In genomic region chr5:168422431-168422830, GRCh38 we compare ENCODE assay signal across 13 cellular contexts.
A peak's percentile ranks its signal among the peaks of the same experiment; 100 is the strongest.
DNase-seq lines count a peak whose midpoint lies in the region; ATAC-seq, FAIRE-seq and TF ChIP-seq lines count a peak whose summit lies in the region.
"Had no signal": no experiment of that assay in that cellular context is flagged by ENCODE, and none has a peak within 500 bp of the region (broad histone marks: within the 10 kb centered on the region; RNA-seq: fewer than 3 reads in every experiment).

No MANE protein-coding gene starts in this region.

- H3K4me1 ChIP-seq in HCT116 (ENCODE audit: control insufficient read depth in 1 of 2, insufficient read depth in 2 of 2, low read length in 2 of 2): peaks cover 0 to 7% of the 10 kb centered on the region in 2 experiments; a peak in 2 of 4 replicates
- H3K4me1 ChIP-seq in OCI-LY1 (ENCODE audit: insufficient read depth, low read length, severe bottlenecking): no peaks in the 10 kb centered on the region
- H3K4me1 ChIP-seq in pancreas: no peaks in the 10 kb centered on the region

- no peak overlapping the region for H2AFZ ChIP-seq in HCT116 (ENCODE audit: low read depth, low read length, poor library complexity, severe bottlenecking)
- no peak overlapping the region for H2AFZ ChIP-seq in OCI-LY1 (ENCODE audit: low read length)

- H3K9me2 ChIP-seq in HCT116 (ENCODE audit: insufficient read depth) (no peaks in the 10 kb centered on the region), OCI-LY1 (ENCODE audit: low read depth, low read length) (no peaks in the 10 kb centered on the region)

- DNase-seq in HCT116 (ENCODE audit: low read depth, low spot score) (peak; percentile 16), choroid plexus epithelial cell (ENCODE audit: low read depth) (peak; percentile 40), pancreas (no peak), C1 segment of cervical spinal cord (lab: John Stamatoyannopoulos, UW) (no peak), A172 (ENCODE audit: low spot score) (no peak), H4 (ENCODE audit: low spot score) (no peak)
- DNase-seq: activated CD8-positive, alpha-beta T cell treated with anti-CD3 and anti-CD28 coated beads, Interleukin-2, amount 10 ng/mL, durations not matched to agents 7 days and 5 days; dorsolateral prefrontal cortex; mesenchymal stem cell; MV-4-11 had no signal

- peak; percentile 79 for ATAC-seq in HCT116
- ATAC-seq in pancreas: peak in 3 of 4 donors; percentile 67 to 79 (median 72)
- ATAC-seq: activated CD8-positive, alpha-beta T cell treated with anti-CD3 and anti-CD28 coated beads, Interleukin-2, amount 10 ng/mL, durations not matched to agents 7 days and 5 days; activated naive CD4-positive, alpha-beta T cell treated with anti-CD3 and anti-CD28 coated beads, Interleukin-2, amount 50 U/mL, for 72 hours had no signal

- H3K36me3 ChIP-seq in HCT116 (ENCODE audit: control insufficient read depth in 1 of 2, insufficient read depth in 2 of 2, low read length in 2 of 2): peaks cover 8 to 18% of the 10 kb centered on the region in 2 experiments; a peak in 3 of 4 replicates
- H3K36me3 ChIP-seq in OCI-LY1 (ENCODE audit: insufficient read depth, low read length): no peaks in the 10 kb centered on the region
- H3K36me3 ChIP-seq in pancreas: peaks cover 0 to 10% (median 0%) of the 10 kb centered on the region in 3 donors

- TF ChIP-seq RAD21 in HCT116 (IDR thresholded peaks at IDR 0.05; ENCODE audit: low read depth): peak; percentile 82

- WGBS in pancreas, 2 donors: 46 to 53% methylated on average over 4 of the region's 4 CpGs

- intact Hi-C loops in HCT116 (cut with micrococcal nuclease) (loop anchor here (1.0 kb wide), 1 partner anchor 153 kb away; no protein-coding TSS in a partner anchor), pancreas (cut with DNase I) (loop anchor here in 2 of 3 donors (5.0 kb wide), 2 partner anchors 150 to 155 kb away; no protein-coding TSS in a partner anchor)

- BruUV-seq in HCT116 (replicated peaks; lab: Mats Ljungman, UMichigan): no TSS peak

- CTCF ChIA-PET in HCT116 (lab: Charles Lee): interaction anchor here (1.1 to 1.7 kb wide), 2 partner anchors 130 to 153 kb away, joined by 3 to 17 read pairs; partner anchors contain the start of gene WWC1

- TF ChIP-seq POLR2A in HCT116 (IDR thresholded peaks at IDR 0.05; ENCODE audit: borderline replicate concordance, extremely low read depth, insufficient read depth, insufficient read length): no peak

- H3K4me3 ChIP-seq in HCT116 (replicated peaks in 1 of 2; ENCODE audit: low read depth in 1 of 2, low read length in 2 of 2) (no peak overlapping the region), OCI-LY1 (ENCODE audit: low read depth, low read length, poor library complexity, severe bottlenecking) (no peak overlapping the region), choroid plexus epithelial cell (ENCODE audit: low read depth, low read length) (no peak overlapping the region), pancreas (no peak overlapping the region)
- H3K4me3 ChIP-seq: dorsolateral prefrontal cortex had no signal

- no peak overlapping the region for H3K9ac ChIP-seq in HCT116 (ENCODE audit: low read length)
- no peak overlapping the region for H3K9ac ChIP-seq in OCI-LY1 (ENCODE audit: low read length)

- H4K20me1 ChIP-seq in HCT116 (ENCODE audit: insufficient read depth) (no peaks in the 10 kb centered on the region), OCI-LY1 (ENCODE audit: insufficient read depth, low read length) (no peaks in the 10 kb centered on the region)

- TF ChIP-seq CTCF in HCT116 (IDR thresholded peaks at IDR 0.05 in 2 of 3, conservative IDR thresholded peaks at IDR 0.05 in 1 of 3; ENCODE audit: borderline replicate concordance in 1 of 3, insufficient read depth in 1 of 3, low read depth in 2 of 3, low read length in 2 of 3) (peak; percentile 39 to 56 (median 47); a peak in 5 of 6 replicates), OCI-LY1 (IDR thresholded peaks at IDR 0.05; ENCODE audit: low read length) (peak; percentile 29; the same call in 1 of the 2 replicates), choroid plexus epithelial cell (conservative IDR thresholded peaks at IDR 0.05; ENCODE audit: low read depth, low read length) (peak; percentile 39), pancreas (IDR thresholded peaks at IDR 0.05) (no peak)

- H3K27me3 ChIP-seq in HCT116 (ENCODE audit: insufficient read depth, low read length) (no peaks in the 10 kb centered on the region), OCI-LY1 (ENCODE audit: insufficient read depth, low read length) (no peaks in the 10 kb centered on the region), pancreas (no peaks in the 10 kb centered on the region)
- H3K27me3 ChIP-seq: dorsolateral prefrontal cortex had no signal

- POLR2A ChIA-PET in HCT116 (lab: Charles Lee): interaction anchor here (0.5 kb wide), 1 partner anchor 122 kb away, joined by 3 read pairs; no protein-coding TSS in a partner anchor

- no peaks in the 10 kb centered on the region for H3F3A ChIP-seq in OCI-LY1 (ENCODE audit: insufficient read depth, low read length)

- FAIRE-seq in pancreas (lab: Jason Lieb, UNC): no peak

- H3K79me2 ChIP-seq in HCT116 (ENCODE audit: insufficient read depth, low read length) (no peaks in the 10 kb centered on the region), OCI-LY1 (ENCODE audit: insufficient read depth, low read length) (no peaks in the 10 kb centered on the region)

- H3K27ac ChIP-seq in HCT116 (ENCODE audit: low read depth, low read length) (no peak overlapping the region), OCI-LY1 (ENCODE audit: low read depth, low read length, poor library complexity, severe bottlenecking) (no peak overlapping the region), pancreas (no peak overlapping the region)
- H3K27ac ChIP-seq: dorsolateral prefrontal cortex had no signal

- H3K9me3 ChIP-seq in HCT116 (ENCODE audit: control insufficient read depth in 1 of 2, insufficient read depth in 1 of 2, low read depth in 1 of 2, low read length in 2 of 2) (no peaks in the 10 kb centered on the region), OCI-LY1 (ENCODE audit: low read length) (no peaks in the 10 kb centered on the region), pancreas (no peaks in the 10 kb centered on the region)
- H3K9me3 ChIP-seq: Caco-2 had no signal

- RAD21 ChIA-PET in HCT116 (lab: Charles Lee; ENCODE audit: low non-redundant PET in 1 of 2, low total read pairs in 2 of 2, uncharacterized antibody in 2 of 2, unreplicated experiment in 2 of 2): interaction anchor here in 1 of 2 experiments (1.3 kb wide), 1 partner anchor 153 kb away, joined by 3 read pairs; no protein-coding TSS in a partner anchor

- H3K4me2 ChIP-seq in HCT116 (ENCODE audit: low read length) (no peak overlapping the region), OCI-LY1 (ENCODE audit: low read length) (no peak overlapping the region)

TF ChIP-seq in HCT116, 20 proteins besides CTCF, POLR2A, EP300 and RAD21:
- no peak for TF ChIP-seq SIN3A (IDR thresholded peaks at IDR 0.05; ENCODE audit: low read depth)
- TF ChIP-seq EGR1 (IDR thresholded peaks at IDR 0.05; ENCODE audit: low read depth): no peak
- no peak for TF ChIP-seq SRF (IDR thresholded peaks at IDR 0.05; ENCODE audit: low read depth)
TF ChIP-seq in HCT116: peak in this region for 0.

Comparison
In these comparisons a context has a peak if more than half of its experiments do, and no peak if none do; other contexts are left out.
1. DNase-seq: peak in HCT116 (single experiment) and choroid plexus epithelial cell (single experiment); none in pancreas (0 of 6), C1 segment of cervical spinal cord (0 of 14), A172 (single experiment) and H4 (single experiment).
2. CTCF ChIP-seq: peak in HCT116 (3 of 3), OCI-LY1 (single experiment) and choroid plexus epithelial cell (single experiment); none in pancreas (0 of 4).